16 cellular contexts compared by ENCODE assay signal in the genomic region with DNA sequence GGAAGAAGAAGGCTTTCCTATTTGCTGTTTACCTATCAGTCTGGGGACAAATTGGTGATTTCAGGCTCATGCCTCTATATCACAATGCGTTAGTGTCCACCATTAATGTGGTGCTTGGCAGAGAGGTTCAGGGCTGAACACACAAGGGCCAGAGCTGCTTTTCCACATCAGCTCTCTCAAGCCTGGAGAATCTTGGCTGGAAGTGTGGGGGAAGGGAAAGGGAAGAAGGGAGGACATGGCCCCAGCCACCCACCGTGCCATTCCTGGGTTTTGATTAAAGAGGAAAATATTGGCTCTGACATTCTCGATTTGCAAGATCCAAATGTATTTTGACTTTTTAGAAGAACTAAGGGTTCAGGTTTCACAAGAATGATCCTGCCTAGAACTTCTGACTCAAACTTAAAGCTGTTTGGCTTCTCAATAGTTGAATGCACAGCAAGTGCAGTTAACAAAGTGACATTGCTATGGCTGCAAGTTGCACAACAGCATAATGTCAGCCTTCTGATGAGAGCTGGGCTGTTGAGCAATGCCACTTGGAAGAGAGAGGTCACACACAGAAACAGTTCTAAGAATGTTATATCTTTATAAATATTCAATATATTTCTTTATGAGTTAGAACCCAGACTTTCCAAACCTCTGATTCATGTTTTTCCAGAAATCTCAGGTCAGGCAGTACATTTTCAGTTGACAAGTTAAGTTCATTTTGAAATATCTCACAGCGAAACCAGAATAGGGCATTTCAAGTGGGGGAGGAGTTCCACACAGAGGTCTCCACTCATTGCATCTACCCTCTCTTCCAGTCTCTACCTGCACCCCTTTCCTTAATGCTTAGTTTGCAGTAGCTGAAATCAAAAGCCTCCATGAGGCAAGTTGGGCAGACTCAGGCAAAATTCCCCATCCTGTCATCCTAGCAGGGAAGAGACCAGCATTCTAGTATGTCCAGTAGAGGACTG. TPM values are rescaled to one million over a fixed set of nuclear protein-coding genes. Genes with fewer than 3 reads are reported as not detected.
DNase-seq lines count a peak whose midpoint lies in the region; ATAC-seq and TF ChIP-seq lines count a peak whose summit lies in the region.
"Had no signal": no experiment of that assay in that cellular context is flagged by ENCODE, and none has a peak within 500 bp of the region (broad histone marks: within the 10 kb centered on the region; RNA-seq: fewer than 3 reads in every experiment).

No MANE protein-coding gene starts in this region.

- no peaks in the 10 kb centered on the region for H3K9me3 Mint-ChIP-seq in stimulated activated memory B cell treated with anti-CD40 and anti-IgM and Interleukin-4, amounts not matched to agents 10 μg/mL and 1 μg/mL and 100 μg/mL, for 72 hours

- TF ChIP-seq CTCF in BJ (IDR thresholded peaks at IDR 0.05; ENCODE audit: insufficient read depth, low read depth, low read length) = no peak

- CTCF ChIA-PET in BJ (lab: Yijun Ruan, JAX) = interaction anchor here (0.8 to 2.1 kb wide), 5 partner anchors 8 to 286 kb away, joined by 3 to 4 read pairs (median 3); no protein-coding TSS in a partner anchor

- no peaks in the 10 kb centered on the region for H3K36me3 Mint-ChIP-seq in stimulated activated memory B cell treated with anti-CD40 and anti-IgM and Interleukin-4, amounts not matched to agents 10 μg/mL and 1 μg/mL and 100 μg/mL, for 72 hours

- POLR2A ChIA-PET in BJ (lab: Charles Lee) = interaction anchor here (0.5 kb wide), 1 partner anchor 643 kb away, joined by 3 read pairs; no protein-coding TSS in a partner anchor

- intact Hi-C loops in left cardiac atrium (cut with DNase I) = no loop called here

- no peak overlapping the region for H3K4me3 ChIP-seq in BJ (ENCODE audit: low read depth, low read length)

- H3K27ac Mint-ChIP-seq in stimulated activated memory B cell treated with anti-CD40 and anti-IgM and Interleukin-4, amounts not matched to agents 10 μg/mL and 1 μg/mL and 100 μg/mL, for 72 hours = no peak overlapping the region

- no peaks in the 10 kb centered on the region for H3K36me3 ChIP-seq in BJ (ENCODE audit: control insufficient read depth, insufficient read depth, low read length)
- H3K36me3 ChIP-seq: BE2C had no signal

- peak; percentile 36 to 69 for ATAC-seq in left cardiac atrium
- ATAC-seq in stimulated activated memory B cell treated with anti-CD40 and anti-IgM and Interleukin-4, amounts not matched to agents 10 μg/mL and 1 μg/mL and 100 μg/mL, for 72 hours = no peak

- peak; percentile 47 for DNase-seq in BJ (ENCODE audit: low read depth)
- peak; percentile 42 for DNase-seq in SKM-1 treated with dmso at 0.1 percent for 144 hours (lab: John Stamatoyannopoulos, UW; ENCODE audit: unreplicated experiment)
- DNase-seq in left cardiac atrium = peak; percentile 37
- DNase-seq in renal cortical epithelial cell (ENCODE audit: low read depth) = peak; percentile 70
- DNase-seq in HK-2 (ENCODE audit: unreplicated experiment) = no peak
- DNase-seq in 8988T = no peak
- DNase-seq in NCI-H510A (lab: John Stamatoyannopoulos, UW) = no peak
- DNase-seq: BE2C, dermis blood vessel endothelial cell, EL, NCI-H1105, NCI-H69, SHP77 treated with DMSO at 0.1 percent for 48 hours had no signal

- H3K27me3 Mint-ChIP-seq in stimulated activated memory B cell treated with anti-CD40 and anti-IgM and Interleukin-4, amounts not matched to agents 10 μg/mL and 1 μg/mL and 100 μg/mL, for 72 hours = peaks cover 27% of the 10 kb centered on the region

- H3K27me3 ChIP-seq in BJ (ENCODE audit: control insufficient read depth, insufficient read depth, low read length) = no peaks in the 10 kb centered on the region
- H3K27me3 ChIP-seq: BE2C had no signal

- H3K4me1 Mint-ChIP-seq in stimulated activated memory B cell treated with anti-CD40 and anti-IgM and Interleukin-4, amounts not matched to agents 10 μg/mL and 1 μg/mL and 100 μg/mL, for 72 hours = no peaks in the 10 kb centered on the region

- no peak overlapping the region for H3K4me3 Mint-ChIP-seq in stimulated activated memory B cell treated with anti-CD40 and anti-IgM and Interleukin-4, amounts not matched to agents 10 μg/mL and 1 μg/mL and 100 μg/mL, for 72 hours

RNA-seq across cellular contexts. Expression of gene IGF1, which starts 25.3 kb away (rescaled TPM):
- 1.5 and 2.4 TPM in 2 replicates for polyA plus RNA-seq in BJ (2011; rRNA removed)
- 0.46 and 1.2 TPM in 2 replicates for polyA minus RNA-seq in BJ (2011; rRNA and poly(A)+ RNA removed)
- 10 to 100 TPM; 61.6 to 75.9 TPM for total RNA-seq in left cardiac atrium
- total RNA-seq in renal cortical epithelial cell = 0.35 TPM in 1 of 2 replicates, not detected in the other
- total RNA-seq: H1, HT-29 had no signal
- polyA plus RNA-seq: H1 had no signal

Comparison
In these comparisons a context has a peak if more than half of its experiments do, and no peak if none do; other contexts are left out.
1. DNase-seq: peak in BJ (single experiment), SKM-1 treated with dmso at 0.1 percent for 144 hours (single experiment), left cardiac atrium (single experiment) and renal cortical epithelial cell (single experiment); none in HK-2 (single experiment), 8988T (single experiment) and NCI-H510A (single experiment).
2. RNA of gene IGF1, which starts 25.3 kb away (total RNA-seq): 61.6 to 75.9 TPM in left cardiac atrium; 0.35 TPM in renal cortical epithelial cell; every median in the first group is over 10 times any median in the second.